8 cellular contexts compared by ENCODE assay signal in the genomic region with DNA sequence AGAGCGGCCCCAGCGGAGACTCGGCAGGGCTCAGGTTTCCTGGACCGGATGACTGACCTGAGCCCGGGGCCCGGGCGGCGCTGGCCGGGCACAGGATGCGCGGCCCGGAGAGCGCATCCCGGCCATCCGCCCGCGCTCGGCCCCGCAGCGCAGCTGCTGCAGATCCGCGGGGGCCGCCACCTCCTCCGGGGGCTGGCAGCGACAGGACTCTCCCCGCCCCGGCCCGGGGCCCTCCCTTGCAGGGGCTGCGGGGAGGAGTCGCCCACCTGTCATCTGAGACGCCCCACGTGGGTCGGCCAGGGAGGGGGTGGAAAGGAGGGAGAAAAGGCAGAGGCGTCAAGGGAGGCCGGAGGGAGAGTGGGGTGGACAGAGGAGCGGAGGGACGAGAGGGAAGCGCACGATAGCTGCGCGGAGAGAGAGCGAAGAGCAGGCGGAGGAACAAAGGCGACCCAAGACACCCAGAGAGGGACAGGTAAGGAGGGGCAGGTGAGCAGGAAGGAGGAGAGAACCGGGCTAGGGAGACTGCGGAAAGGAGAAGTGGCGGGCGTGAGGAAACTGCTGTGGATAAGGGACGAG. TPM values are rescaled to one million over a fixed set of nuclear protein-coding genes. Genes with fewer than 3 reads are reported as not detected.
DNase-seq lines count a peak whose midpoint lies in the region; ATAC-seq and TF ChIP-seq lines count a peak whose summit lies in the region.

No MANE protein-coding gene starts in this region.

- H3K27ac ChIP-seq in C4-2B (peak overlapping the region; percentile 80), mucosa of rectum (ENCODE audit: low read depth in 2 of 2, low read length in 2 of 2) (peak overlapping the region; percentile 98 to 99)

- peaks cover 11 to 21% of the 10 kb centered on the region in 2 donors for H3K4me1 ChIP-seq in mucosa of rectum (ENCODE audit: control insufficient read depth in 2 of 2, insufficient read depth in 2 of 2, low read length in 2 of 2)

- DNase-seq in NCI-H526 treated with DMSO at 0.1 percent for 48 hours (lab: John Stamatoyannopoulos, UW), result peak; percentile 80
- peak; percentile 32 for DNase-seq in activated CD8-positive, alpha-beta memory T cell treated with anti-CD3 and anti-CD28 coated beads, Interleukin-2, amount 50 U/mL, for 24 hours (ENCODE audit: extremely low read depth)
- no peak for DNase-seq in epithelial cell of proximal tubule (ENCODE audit: low read depth)
- DNase-seq in stimulated activated CD8-positive, alpha-beta memory T cell treated with anti-CD3 and anti-CD28 coated beads, Interleukin-7, amount 100 ng/mL, for 24 hours (ENCODE audit: low read depth), result peak; percentile 35

- peak; percentile 45 for ATAC-seq in GM19035 (IDR thresholded peaks at IDR 0.05; ENCODE audit: unreplicated experiment)
- peak; percentile 42 for ATAC-seq in HG03342 (IDR thresholded peaks at IDR 0.05; ENCODE audit: unreplicated experiment)

- H3K4me3 ChIP-seq in epithelial cell of proximal tubule (ENCODE audit: low read depth, low read length) (peak overlapping the region; percentile 86), mucosa of rectum (ENCODE audit: low read length in 2 of 2) (peak overlapping the region; percentile 78 to 97)

- peak overlapping the region; percentile 89 to 98 for H3K9ac ChIP-seq in mucosa of rectum (ENCODE audit: low read depth in 1 of 2, low read length in 2 of 2)

- no peaks in the 10 kb centered on the region for H3K27me3 ChIP-seq in mucosa of rectum (ENCODE audit: control insufficient read depth in 2 of 2, insufficient read depth in 2 of 2, low read length in 2 of 2)

- H3K9me3 ChIP-seq in mucosa of rectum (ENCODE audit: control insufficient read depth in 2 of 2, low read length in 2 of 2), result no peaks in the 10 kb centered on the region

- peaks cover 8 to 9% of the 10 kb centered on the region in 2 donors for H3K36me3 ChIP-seq in mucosa of rectum (ENCODE audit: control insufficient read depth in 2 of 2, insufficient read depth in 2 of 2, low read length in 2 of 2)

- peak; percentile 11; the same call in 1 of the 2 replicates for TF ChIP-seq CTCF in C4-2B (conservative IDR thresholded peaks at IDR 0.05)
- TF ChIP-seq CTCF in epithelial cell of proximal tubule (conservative IDR thresholded peaks at IDR 0.05; ENCODE audit: low read depth, low read length), result no peak

RNA-seq across cellular contexts. Expression of a gene that starts 0.5 kb away (rescaled TPM):
- total RNA-seq in epithelial cell of proximal tubule, result 131 and 157 TPM in 2 replicates

RNA-seq across cellular contexts. Expression of a gene that starts 54.5 kb away (rescaled TPM):
- 20.2 and 23.4 TPM in 2 replicates for total RNA-seq in epithelial cell of proximal tubule
